ENCODE assay signal across 9 cellular contexts in genomic region chr6:42959917-42960242, GRCh38. TPM values are rescaled to one million over a fixed set of nuclear protein-coding genes. Genes with fewer than 3 reads are reported as not detected.
DNase-seq lines count a peak whose midpoint lies in the region; ATAC-seq and TF ChIP-seq lines count a peak whose summit lies in the region.
"Had no signal": no experiment of that assay in that cellular context is flagged by ENCODE, and none has a peak within 500 bp of the region (broad histone marks: within the 10 kb centered on the region; RNA-seq: fewer than 3 reads in every experiment).

No MANE protein-coding gene starts in this region.

- peak overlapping the region; percentile 84 for H3K4me2 ChIP-seq in H9 (ENCODE audit: insufficient read depth, insufficient read length, low read length)

- no peak overlapping the region for H4K8ac ChIP-seq in H9 (replicated peaks; ENCODE audit: insufficient read length, low read depth, low read length)

- H2AK5ac ChIP-seq in H9 (ENCODE audit: insufficient read length, low read length) = no peak overlapping the region

- H3K4me3 ChIP-seq in adipocyte (ENCODE audit: low read length) (peak overlapping the region; percentile 77), iPS-11a (ENCODE audit: low read depth, low read length) (peak overlapping the region; percentile 61), skeletal muscle cell (ENCODE audit: low read depth, low read length) (peak overlapping the region; percentile 44)

- peaks cover 10% of the 10 kb centered on the region for H3K23me2 ChIP-seq in H9 (ENCODE audit: insufficient read length, low read depth, low read length, poor library complexity, severe bottlenecking)

- no peak overlapping the region for H3K56ac ChIP-seq in H9 (ENCODE audit: insufficient read length, low read depth, low read length)

- no peak for TF ChIP-seq CTCF in H9 (conservative IDR thresholded peaks at IDR 0.05)

- no peak overlapping the region for H4K91ac ChIP-seq in H9 (ENCODE audit: insufficient read length, low read depth, low read length)

- H2BK15ac ChIP-seq in H9 (ENCODE audit: low read depth, low read length) = no peak overlapping the region

- no peak overlapping the region for H2BK12ac ChIP-seq in H9 (ENCODE audit: insufficient read length, low read depth, low read length)

- H3K27me3 Mint-ChIP-seq in H9 (ENCODE audit: low read depth) = peaks cover 36% of the 10 kb centered on the region

- no peak overlapping the region for H3K18ac ChIP-seq in H9 (ENCODE audit: insufficient read length, low read depth, low read length)

- H3K27me3 ChIP-seq in H9 (ENCODE audit: insufficient read depth, low read length) (peaks cover 6% of the 10 kb centered on the region; the same call in 1 of the 2 replicates), adipocyte (replicated peaks; ENCODE audit: control insufficient read depth, insufficient read depth, low read length) (no peaks in the 10 kb centered on the region)

- H3K9ac ChIP-seq in H9 (ENCODE audit: extremely low read depth, insufficient read length, low read length) (no peak overlapping the region), adipocyte (ENCODE audit: low read length) (peak overlapping the region; percentile 24)

- no peaks in the 10 kb centered on the region for H3K79me2 ChIP-seq in H9 (ENCODE audit: insufficient read depth, low read length)

- peak overlapping the region; percentile 75 to 89 for H3K4me3 Mint-ChIP-seq in H9

- H4K5ac ChIP-seq in H9 (ENCODE audit: insufficient read length, low read depth, low read length) = no peak overlapping the region

- no peak for ATAC-seq in esophagus mucosa

- H3K36me3 Mint-ChIP-seq in H9 (ENCODE audit: insufficient read depth in 1 of 3, low read depth in 3 of 3) = peaks cover 0 to 15% (median 4%) of the 10 kb centered on the region in 3 experiments; a peak in 3 of 7 replicates

- no CpG with 5 or more reads among the region's 13 CpGs for WGBS in H9 (ENCODE audit: extremely low coverage, insufficient read length, low lambda C conversion rate)

- no peaks in the 10 kb centered on the region for H3K9me3 ChIP-seq in H9 (ENCODE audit: control insufficient read depth, low read depth, low read length)
- no peaks in the 10 kb centered on the region for H3K9me3 ChIP-seq in adipocyte (ENCODE audit: control insufficient read depth, low read length)

- H3T11ph ChIP-seq in H9 (ENCODE audit: low read length) = no peak overlapping the region

- no peak overlapping the region for H3K23ac ChIP-seq in H9 (ENCODE audit: insufficient read length, low read depth, low read length)

- H3K27ac Mint-ChIP-seq in H9 = no peak overlapping the region

- no peaks in the 10 kb centered on the region for H3K4me1 ChIP-seq in H9 (ENCODE audit: insufficient read depth, low read length)
- H3K4me1 ChIP-seq in adipocyte (ENCODE audit: control insufficient read depth, insufficient read depth, low read length) = peaks cover 11% of the 10 kb centered on the region

- H2AFZ ChIP-seq in H9 (ENCODE audit: low read length) = no peak overlapping the region

- H3K79me1 ChIP-seq in H9 (ENCODE audit: insufficient read depth, low read depth, low read length, poor library complexity, severe bottlenecking) = no peaks in the 10 kb centered on the region

- H2BK5ac ChIP-seq in H9 (ENCODE audit: insufficient read length, low read length) = no peak overlapping the region

- H3K36me3 ChIP-seq in adipocyte (ENCODE audit: control insufficient read depth, insufficient read depth, low read length, severe bottlenecking) = peaks cover 11% of the 10 kb centered on the region

- no peak overlapping the region for H2BK20ac ChIP-seq in H9 (ENCODE audit: low read depth, low read length, poor library complexity, severe bottlenecking)

- 0 out of 5 replicates have a peak, but pooled peaks cover 0 to 2% of the 10 kb centered on the region in 2 experiments for H3K9me3 Mint-ChIP-seq in H9

- no peak overlapping the region for H3K4ac ChIP-seq in H9 (ENCODE audit: low read depth, low read length)

- H3K4me1 Mint-ChIP-seq in H9 = peaks cover 15 to 16% of the 10 kb centered on the region in 2 experiments

- DNase-seq in H9 (no peak), adipocyte (ENCODE audit: low read depth) (no peak), skeletal muscle cell (ENCODE audit: low read depth) (no peak), dedifferentiated amniotic fluid mesenchymal stem cell (ENCODE audit: extremely low spot score) (no peak), DMS53 (lab: John Stamatoyannopoulos, UW) (no peak), NCI-H446 treated with DMSO at 0.1 percent for 48 hours (lab: John Stamatoyannopoulos, UW) (no peak)

- H4K20me1 ChIP-seq in H9 (ENCODE audit: control insufficient read depth, insufficient read depth, insufficient read length) = no peaks in the 10 kb centered on the region

- no peak overlapping the region for H3K27ac ChIP-seq in H9 (ENCODE audit: insufficient read length, low read depth, low read length)

- H3K14ac ChIP-seq in H9 (ENCODE audit: insufficient read depth, low read length) = no peak overlapping the region

- no peak overlapping the region for H2BK120ac ChIP-seq in H9 (ENCODE audit: low read depth, low read length, poor library complexity, severe bottlenecking)

RNA-seq across cellular contexts. Expression of gene GNMT, which starts 0.7 kb away (rescaled TPM):
- total RNA-seq in H9 (2021) (1.1 TPM in 2 replicates), esophagus mucosa (not detected)
- total RNA-seq: NCI-H460 had no signal

RNA-seq across cellular contexts. Expression of gene PEX6, which starts 19.1 kb away (rescaled TPM):
- total RNA-seq in H9 (2021) (15.5 and 15.6 TPM in 2 replicates), esophagus mucosa (19.4 TPM)

RNA-seq across cellular contexts. Expression of gene PPP2R5D, which starts 24.5 kb away (rescaled TPM):
- total RNA-seq in H9 (2021) = 53.5 and 57.7 TPM in 2 replicates
- total RNA-seq in esophagus mucosa = 21.2 TPM

RNA-seq across cellular contexts. Expression of gene CNPY3, which starts 30.6 kb away (rescaled TPM):
- total RNA-seq in H9 (2021) (56.0 and 59.9 TPM in 2 replicates), esophagus mucosa (13.6 TPM)

RNA-seq across cellular contexts. Expression of gene PTCRA, which starts 44.0 kb away (rescaled TPM):
- total RNA-seq in H9 (2021) (not detected in 2 replicates), esophagus mucosa (not detected)
- total RNA-seq: NCI-H460 had no signal
